Comparison of ENCODE assay signal across 27 cellular contexts in genomic region chr15:34185666-34186065, GRCh38.
"Had no signal": no experiment of that assay in that cellular context is flagged by ENCODE, and none has a peak within 500 bp of the region (broad histone marks: within the 10 kb centered on the region; RNA-seq: fewer than 3 reads in every experiment).

No MANE protein-coding gene starts in this region.

- H3K27ac Mint-ChIP-seq: activated B cell treated with CpG ODN at 0.5 μM for 24 hours; activated CD4-positive, alpha-beta memory T cell treated with anti-CD3 and anti-CD28 coated beads, Interleukin-2, amount 10 ng/mL, durations not matched to agents 7 days and 5 days; activated naive CD8-positive, alpha-beta T cell treated with anti-CD3 and anti-CD28 coated beads for 36 hours; brain; memory B cell; progenitor cell of endocrine pancreas had no signal

- H3K9me3 ChIP-seq: adrenal gland, ascending aorta, heart left ventricle, ovary, right lobe of liver, testis, transverse colon had no signal

- DNase-seq: activated B cell treated with CpG ODN at 0.5 μM for 24 hours; activated CD4-positive, alpha-beta memory T cell treated with anti-CD3 and anti-CD28 coated beads, Interleukin-2, amount 10 ng/mL, durations not matched to agents 7 days and 5 days; activated CD4-positive, alpha-beta T cell treated with anti-CD3 and anti-CD28 coated beads for 4 hours; activated CD8-positive, alpha-beta memory T cell treated with anti-CD3 and anti-CD28 coated beads, Interleukin-2, amount 50 U/mL, for 48 hours; activated naive CD4-positive, alpha-beta T cell; activated naive CD8-positive, alpha-beta T cell treated with anti-CD3 and anti-CD28 coated beads for 36 hours; activated T-cell treated with anti-CD3 and anti-CD28 coated beads, Interleukin-2, amount 50 U/mL, for 4 hours; adrenal gland; cortex of kidney; effector memory CD8-positive, alpha-beta T cell; foreskin keratinocyte; heart left ventricle; hypothalamus; naive thymus-derived CD8-positive, alpha-beta T cell; ovary; right lobe of liver; stimulated activated CD4-positive, alpha-beta T cell treated with anti-CD3 and anti-CD28 coated beads, Interleukin-2, amount 100 ng/mL, for 48 hours; stimulated activated naive CD8-positive, alpha-beta T cell treated with anti-CD3 and anti-CD28 coated beads, Interleukin-15, Interleukin-2, amounts not matched to agents 100 U/mL and 50 U/mL, for 24 hours; T-helper 9 cell; testis; transverse colon had no signal

- H3K27ac ChIP-seq: adrenal gland, ascending aorta, foreskin keratinocyte, heart left ventricle, ovary, right lobe of liver, testis, transverse colon had no signal

- H3K27me3 ChIP-seq: adrenal gland, ascending aorta, foreskin keratinocyte, heart left ventricle, ovary, right lobe of liver, testis, transverse colon had no signal

- H3K36me3 ChIP-seq: adrenal gland, ascending aorta, heart left ventricle, ovary, right lobe of liver, transverse colon had no signal

- ATAC-seq: activated T-cell treated with anti-CD3 and anti-CD28 coated beads, Interleukin-2, amount 50 U/mL, for 4 hours; effector memory CD8-positive, alpha-beta T cell; foreskin keratinocyte; heart left ventricle; naive thymus-derived CD8-positive, alpha-beta T cell; right lobe of liver; stimulated activated naive CD8-positive, alpha-beta T cell treated with anti-CD3 and anti-CD28 coated beads, Interleukin-15, Interleukin-2, amounts not matched to agents 100 U/mL and 50 U/mL, for 24 hours had no signal

- H3K9me3 Mint-ChIP-seq: activated B cell treated with CpG ODN at 0.5 μM for 24 hours; activated naive CD8-positive, alpha-beta T cell treated with anti-CD3 and anti-CD28 coated beads for 36 hours; activated T-cell treated with anti-CD3 and anti-CD28 coated beads, Interleukin-2, amount 50 U/mL, for 4 hours; effector memory CD8-positive, alpha-beta T cell; memory B cell; naive thymus-derived CD8-positive, alpha-beta T cell had no signal

- H3K4me1 ChIP-seq: foreskin keratinocyte, right lobe of liver, testis had no signal

- H3K4me3 ChIP-seq: adrenal gland, ascending aorta, heart left ventricle, ovary, right lobe of liver, testis, transverse colon had no signal

- H3K27me3 Mint-ChIP-seq: activated B cell treated with CpG ODN at 0.5 μM for 24 hours; activated CD4-positive, alpha-beta memory T cell treated with anti-CD3 and anti-CD28 coated beads, Interleukin-2, amount 10 ng/mL, durations not matched to agents 7 days and 5 days; activated naive CD8-positive, alpha-beta T cell treated with anti-CD3 and anti-CD28 coated beads for 36 hours; brain; effector memory CD8-positive, alpha-beta T cell; memory B cell; naive thymus-derived CD8-positive, alpha-beta T cell; progenitor cell of endocrine pancreas had no signal

- FAIRE-seq: endothelial cell of umbilical vein, urothelium cell line had no signal

- H3K4me3 Mint-ChIP-seq: activated B cell treated with CpG ODN at 0.5 μM for 24 hours; activated CD4-positive, alpha-beta memory T cell treated with anti-CD3 and anti-CD28 coated beads, Interleukin-2, amount 10 ng/mL, durations not matched to agents 7 days and 5 days; activated naive CD8-positive, alpha-beta T cell treated with anti-CD3 and anti-CD28 coated beads for 36 hours; activated T-cell treated with anti-CD3 and anti-CD28 coated beads, Interleukin-2, amount 50 U/mL, for 4 hours; brain; effector memory CD8-positive, alpha-beta T cell; memory B cell; naive thymus-derived CD8-positive, alpha-beta T cell had no signal
